ENCODE assay signal across 13 cellular contexts in the genomic region with DNA sequence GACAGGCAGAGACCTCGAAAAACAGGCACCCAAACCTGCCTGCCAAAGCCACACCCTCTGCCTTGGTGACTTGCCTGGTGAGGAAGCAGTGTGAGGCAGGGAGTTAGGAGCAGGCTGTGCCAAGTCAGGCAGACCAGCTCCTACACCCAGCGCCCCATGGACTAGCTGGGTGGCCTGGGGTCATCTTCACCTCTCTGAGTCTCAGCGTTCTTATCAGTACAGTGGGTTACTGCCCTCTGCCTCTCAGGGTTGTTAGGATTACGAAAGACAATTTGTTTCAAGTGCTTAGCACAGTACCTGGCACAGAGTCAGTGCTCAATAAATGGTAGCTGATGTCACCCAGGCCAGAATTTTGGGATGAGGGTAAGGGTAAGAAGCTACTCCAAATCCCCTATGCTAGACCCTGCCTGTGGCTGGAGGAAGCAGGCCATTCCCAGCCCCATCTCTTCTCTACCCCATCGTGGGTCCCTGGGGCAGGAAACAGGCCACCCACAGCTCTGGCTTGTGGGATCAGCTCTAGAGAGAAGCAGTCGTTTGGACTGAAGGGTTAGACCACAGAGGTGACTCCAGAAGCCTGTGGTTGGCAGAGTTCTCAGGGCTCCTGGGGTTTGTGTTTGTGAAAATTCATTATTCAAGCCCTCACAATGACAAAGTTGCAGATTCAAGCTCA. TPM values are rescaled to one million over a fixed set of nuclear protein-coding genes. Genes with fewer than 3 reads are reported as not detected.
DNase-seq lines count a peak whose midpoint lies in the region; TF ChIP-seq lines count a peak whose summit lies in the region.
"Had no signal": no experiment of that assay in that cellular context is flagged by ENCODE, and none has a peak within 500 bp of the region (broad histone marks: within the 10 kb centered on the region; RNA-seq: fewer than 3 reads in every experiment).

No MANE protein-coding gene starts in this region.

- intact Hi-C loops in esophagus squamous epithelium (cut with DNase I) = loop anchor here (10.0 kb wide), 1 partner anchor 219 kb away; no protein-coding TSS in a partner anchor

- peak overlapping the region; percentile 8; the same call in 1 of the 2 replicates for H3K27ac ChIP-seq in C4-2B
- peak overlapping the region; percentile 41 to 80 (median 66) for H3K27ac ChIP-seq in esophagus squamous epithelium
- H3K27ac ChIP-seq: SK-N-MC had no signal

- H3K36me3 Mint-ChIP-seq in neural crest cell (ENCODE audit: low read depth) = no peaks in the 10 kb centered on the region
- H3K36me3 Mint-ChIP-seq: stimulated activated naive B cell treated with anti-CD40 and anti-IgM and Interleukin-4, amounts not matched to agents 10 μg/mL and 1 μg/mL and 100 μg/mL, for 72 hours had no signal

- H3K4me1 ChIP-seq in esophagus squamous epithelium = peaks cover 10 to 51% (median 18%) of the 10 kb centered on the region in 3 donors

- peaks cover 30% of the 10 kb centered on the region for H3K4me1 Mint-ChIP-seq in neural crest cell

- TF ChIP-seq CTCF in C4-2B (conservative IDR thresholded peaks at IDR 0.05) (no peak), esophagus squamous epithelium (IDR thresholded peaks at IDR 0.05) (no peak), neural crest cell (conservative IDR thresholded peaks at IDR 0.05) (no peak), foreskin fibroblast (IDR thresholded peaks at IDR 0.05; ENCODE audit: low read depth, low read length) (no peak)

- peak overlapping the region; percentile 40 for H3K27ac Mint-ChIP-seq in neural crest cell (ENCODE audit: unreplicated experiment)
- H3K27ac Mint-ChIP-seq: stimulated activated naive B cell treated with anti-CD40 and anti-IgM and Interleukin-4, amounts not matched to agents 10 μg/mL and 1 μg/mL and 100 μg/mL, for 72 hours had no signal

- no peaks in the 10 kb centered on the region for H3K27me3 ChIP-seq in esophagus squamous epithelium

- DNase-seq in LoVo (ENCODE audit: low spot score) = peak; percentile 56
- DNase-seq in esophagus squamous epithelium (lab: John Stamatoyannopoulos, UW) = no peak
- DNase-seq in neural crest cell (ENCODE audit: low read depth, low spot score) = no peak
- no peak for DNase-seq in foreskin fibroblast
- DNase-seq in DMS53 treated with DMSO at 0.1 percent for 48 hours (lab: John Stamatoyannopoulos, UW; ENCODE audit: unreplicated experiment) = no peak
- no peak for DNase-seq in G401 (ENCODE audit: low spot score)
- no peak for DNase-seq in AG08395 (ENCODE audit: low spot score)
- DNase-seq: activated CD4-positive, alpha-beta T cell treated with anti-CD3 and anti-CD28 coated beads, Interleukin-2, amount 50 U/mL, for 48 hours; NCI-H526; stimulated activated CD4-positive, alpha-beta T cell treated with anti-CD3 and anti-CD28 coated beads, Interleukin-12 subunit alpha, Interleukin-12 subunit beta, amount 100 ng/mL, for 4 hours; stimulated activated naive B cell treated with anti-CD40 and anti-IgM and Interleukin-4, amounts not matched to agents 10 μg/mL and 1 μg/mL and 100 μg/mL, for 72 hours had no signal

- H3K9me3 Mint-ChIP-seq in neural crest cell = no peaks in the 10 kb centered on the region
- H3K9me3 Mint-ChIP-seq: stimulated activated naive B cell treated with anti-CD40 and anti-IgM and Interleukin-4, amounts not matched to agents 10 μg/mL and 1 μg/mL and 100 μg/mL, for 72 hours had no signal

- in situ Hi-C loops in G401 (cut with HindIII; ENCODE audit: low sequenced_read_pairs) = no loop called here

- H3K27me3 Mint-ChIP-seq in neural crest cell (ENCODE audit: low read depth) = no peaks in the 10 kb centered on the region

- peaks cover 0 to 27% (median 0%) of the 10 kb centered on the region in 3 donors for H3K36me3 ChIP-seq in esophagus squamous epithelium

- no peak overlapping the region for H3K4me3 Mint-ChIP-seq in neural crest cell
- H3K4me3 Mint-ChIP-seq: stimulated activated naive B cell treated with anti-CD40 and anti-IgM and Interleukin-4, amounts not matched to agents 10 μg/mL and 1 μg/mL and 100 μg/mL, for 72 hours had no signal

- 20 to 42% methylated on average over 1 to 6 of the region's 6 CpGs for whole genome bisulfite sequencing in esophagus squamous epithelium, 2 donors

- H3K4me3 ChIP-seq in esophagus squamous epithelium (no peak overlapping the region), foreskin fibroblast (ENCODE audit: low read depth in 1 of 2, low read length in 2 of 2) (no peak overlapping the region)
- H3K4me3 ChIP-seq: SK-N-MC had no signal

- TF ChIP-seq POLR2A in esophagus squamous epithelium (IDR thresholded peaks at IDR 0.05) = no peak

- H3K9me3 ChIP-seq in esophagus squamous epithelium = no peaks in the 10 kb centered on the region

RNA-seq across cellular contexts. Expression of gene SLC51B, which starts 10.1 kb away (rescaled TPM):
- total RNA-seq in esophagus squamous epithelium (not detected), neural crest cell (not detected in 2 replicates)
- not detected in 2 replicates for total RNA-seq in G401 (2014; rRNA removed; shearing (Covaris generic))

RNA-seq across cellular contexts. Expression of gene RASL12, which starts 12.5 kb away (rescaled TPM):
- total RNA-seq in esophagus squamous epithelium = 10 to 100 TPM in 2 of 4 donors, 1 to 10 TPM in 2; 2.8 to 32.4 (median 8.9) TPM
- 1.5 and 1.8 TPM in 2 replicates for total RNA-seq in neural crest cell
- total RNA-seq in G401 (2014; rRNA removed; shearing (Covaris generic)) = not detected in 2 replicates

RNA-seq across cellular contexts. Expression of gene KBTBD13, which starts 21.2 kb away (rescaled TPM):
- not detected for total RNA-seq in esophagus squamous epithelium
- total RNA-seq in neural crest cell = not detected in 2 replicates
- total RNA-seq in G401 (2014; rRNA removed; shearing (Covaris generic)) = 0.37 TPM in 1 of 2 replicates, not detected in the other

RNA-seq across cellular contexts. Expression of gene MTFMT, which starts 25.9 kb away (rescaled TPM):
- total RNA-seq in esophagus squamous epithelium (10 to 100 TPM; 12.8 to 21.0 (median 17.8) TPM), neural crest cell (18.8 and 20.5 TPM in 2 replicates)
- 34.2 and 99.1 TPM in 2 replicates for total RNA-seq in G401 (2014; rRNA removed; shearing (Covaris generic))

RNA-seq across cellular contexts. Expression of gene UBAP1L, which starts 59.7 kb away (rescaled TPM):
- total RNA-seq in esophagus squamous epithelium (1 to 10 TPM; 1.6 to 6.3 (median 2.0) TPM), neural crest cell (3.6 and 4.5 TPM in 2 replicates)
- total RNA-seq in G401 (2014; rRNA removed; shearing (Covaris generic)) = 0.24 and 0.25 TPM in 2 replicates
